Comparison of ENCODE assay signal across 9 cellular contexts in the genomic region with DNA sequence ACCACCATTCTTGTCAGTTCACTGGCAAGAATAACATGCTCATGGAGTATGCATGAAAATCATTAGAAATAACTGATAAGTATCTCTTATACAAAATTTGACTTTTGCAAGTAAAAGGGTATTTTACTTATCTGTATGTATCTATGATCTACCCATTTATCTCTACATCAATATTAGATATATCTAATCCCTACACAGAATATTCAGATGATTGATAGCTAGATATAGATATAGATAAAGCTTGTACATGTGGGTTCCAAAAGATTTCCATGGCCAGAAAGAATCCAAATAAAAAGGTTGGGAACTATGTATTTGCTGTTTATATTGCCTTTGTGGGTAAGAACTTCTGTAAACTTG.
DNase-seq lines count a peak whose midpoint lies in the region; ATAC-seq and TF ChIP-seq lines count a peak whose summit lies in the region.
"Had no signal": no experiment of that assay in that cellular context is flagged by ENCODE, and none has a peak within 500 bp of the region (broad histone marks: within the 10 kb centered on the region; RNA-seq: fewer than 3 reads in every experiment).

No MANE protein-coding gene starts in this region.

- no peak for TF ChIP-seq POLR2A in ovary (IDR thresholded peaks at IDR 0.05)

- H3K36me3 ChIP-seq in ACC112 (ENCODE audit: insufficient read depth, low read length), result no peaks in the 10 kb centered on the region
- no peaks in the 10 kb centered on the region for H3K36me3 ChIP-seq in OCI-LY7 (ENCODE audit: insufficient read depth, low read length)
- no peaks in the 10 kb centered on the region for H3K36me3 ChIP-seq in parathyroid adenoma (ENCODE audit: control insufficient read depth, insufficient read depth, low read length)
- H3K36me3 ChIP-seq in ovary, result no peaks in the 10 kb centered on the region
- H3K36me3 ChIP-seq in MG63, result no peaks in the 10 kb centered on the region

- no peak for TF ChIP-seq EP300 in ovary (IDR thresholded peaks at IDR 0.05)

- H2AFZ ChIP-seq in ACC112 (ENCODE audit: low read length, unreplicated experiment) (no peak overlapping the region), OCI-LY7 (ENCODE audit: low read length) (no peak overlapping the region), parathyroid adenoma (no peak overlapping the region)

- ATAC-seq in GM19324 (IDR thresholded peaks at IDR 0.05; ENCODE audit: low FRiP score, unreplicated experiment), result no peak

- H3K27ac ChIP-seq in ACC112 (ENCODE audit: low read depth, low read length) (peak overlapping the region; percentile 99), OCI-LY7 (ENCODE audit: low read depth, low read length, poor library complexity, severe bottlenecking) (no peak overlapping the region), coronary artery (peak overlapping the region; percentile 67 to 84), parathyroid adenoma (peak overlapping the region; percentile 9), ovary (peak overlapping the region in 1 of 2 donors; percentile 73)

- H3K9me3 ChIP-seq in OCI-LY7 (ENCODE audit: low read length) (no peaks in the 10 kb centered on the region), parathyroid adenoma (ENCODE audit: control insufficient read depth, low read length) (no peaks in the 10 kb centered on the region), ovary (no peaks in the 10 kb centered on the region), MG63 (no peaks in the 10 kb centered on the region)

- H3K4me2 ChIP-seq in OCI-LY7 (ENCODE audit: low read length) (0 out of 2 replicates have a peak overlapping the region, but pooled peaks have one; percentile 10), parathyroid adenoma (ENCODE audit: low read length) (no peak overlapping the region)

- no peak for DNase-seq in OCI-LY7 (ENCODE audit: low spot score)
- DNase-seq in coronary artery (ENCODE audit: low spot score), result no peak
- no peak for DNase-seq in ovary
- DNase-seq in NCI-H1105 treated with DMSO at 0.1 percent for 48 hours (lab: John Stamatoyannopoulos, UW), result no peak
- DNase-seq in MG63, result no peak
- DNase-seq: nucleus accumbens had no signal

- CTCF ChIA-PET in OCI-LY7 (lab: Charles Lee; ENCODE audit: unreplicated experiment), result no interaction called here

- H3K4me3 ChIP-seq in ACC112 (ENCODE audit: low read depth, low read length) (peak overlapping the region; percentile 4; the same call in 1 of the 2 replicates), OCI-LY7 (ENCODE audit: low read depth, low read length, poor library complexity, severe bottlenecking) (no peak overlapping the region), coronary artery (peak overlapping the region; percentile 41), parathyroid adenoma (ENCODE audit: low read depth, low read length) (no peak overlapping the region), ovary (no peak overlapping the region), MG63 (no peak overlapping the region)

- H3K79me2 ChIP-seq in ACC112 (ENCODE audit: control insufficient read depth, insufficient read depth, low read length, unreplicated experiment), result peaks cover 50% of the 10 kb centered on the region
- no peaks in the 10 kb centered on the region for H3K79me2 ChIP-seq in OCI-LY7 (ENCODE audit: insufficient read depth, low read depth, low read length)
- H3K79me2 ChIP-seq in parathyroid adenoma, result no peaks in the 10 kb centered on the region

- H3K4me1 ChIP-seq in ACC112 (ENCODE audit: control insufficient read depth, insufficient read depth, low read length, unreplicated experiment), result peaks cover 64% of the 10 kb centered on the region
- peaks cover 6% of the 10 kb centered on the region for H3K4me1 ChIP-seq in OCI-LY7 (ENCODE audit: insufficient read depth, low read length, poor library complexity, severe bottlenecking)
- H3K4me1 ChIP-seq in parathyroid adenoma, result peaks cover 14% of the 10 kb centered on the region
- H3K4me1 ChIP-seq in ovary (ENCODE audit: insufficient read depth), result peaks cover 17% of the 10 kb centered on the region

- BruUV-seq in OCI-LY7 (replicated peaks; lab: Mats Ljungman, UMichigan), result no TSS peak

- TF ChIP-seq CTCF in OCI-LY7 (conservative IDR thresholded peaks at IDR 0.05; ENCODE audit: low read length), result no peak
- TF ChIP-seq CTCF in coronary artery (IDR thresholded peaks at IDR 0.05), result no peak
- TF ChIP-seq CTCF in parathyroid adenoma (IDR thresholded peaks at IDR 0.05), result no peak
- no peak for TF ChIP-seq CTCF in ovary (IDR thresholded peaks at IDR 0.05)

- no peaks in the 10 kb centered on the region for H4K20me1 ChIP-seq in OCI-LY7 (ENCODE audit: insufficient read depth, low read length)

- H3K27me3 ChIP-seq in ACC112 (ENCODE audit: insufficient read depth, low read length), result no peaks in the 10 kb centered on the region
- H3K27me3 ChIP-seq in parathyroid adenoma (ENCODE audit: control insufficient read depth, insufficient read depth, low read length), result no peaks in the 10 kb centered on the region
- H3K27me3 ChIP-seq in ovary, result no peaks in the 10 kb centered on the region
- no peaks in the 10 kb centered on the region for H3K27me3 ChIP-seq in MG63

- H3K9ac ChIP-seq in parathyroid adenoma, result no peak overlapping the region

- POLR2A ChIA-PET in OCI-LY7 (lab: Charles Lee), result no interaction called here

- H3K9me2 ChIP-seq in OCI-LY7 (ENCODE audit: insufficient read depth, low read length), result no peaks in the 10 kb centered on the region

- intact Hi-C loops in OCI-LY7 (cut with micrococcal nuclease; ENCODE audit: unreplicated experiment), result no loop called here
- intact Hi-C loops in ovary (cut with DNase I), result no loop called here

Comparison
In these comparisons a context has a peak if more than half of its experiments do, and no peak if none do; other contexts are left out.
1. H3K4me3 ChIP-seq: peak in ACC112 (single experiment) and coronary artery (single experiment); none in OCI-LY7 (single experiment), parathyroid adenoma (single experiment), ovary (single experiment) and MG63 (single experiment).